ENCODE assay signal across 19 cellular contexts in the genomic region with DNA sequence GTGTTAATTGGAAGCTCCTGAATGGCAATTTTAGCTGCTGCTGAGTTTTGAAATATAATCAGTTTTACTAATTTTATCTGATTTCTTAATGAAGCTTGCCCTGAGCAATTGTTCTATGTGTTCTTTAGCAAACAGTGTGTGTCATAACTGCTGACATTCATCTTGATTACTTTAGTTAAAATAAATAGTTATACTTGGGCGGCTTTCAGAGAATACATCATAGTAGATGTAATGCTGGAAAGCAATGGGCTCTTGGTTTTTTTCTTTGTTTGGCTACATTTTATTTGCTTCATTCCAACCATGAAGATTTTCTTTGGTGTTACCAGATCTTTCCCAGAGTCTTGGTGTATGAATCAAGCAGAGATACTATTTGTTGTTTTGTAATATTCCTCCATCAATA.
"Had no signal": no experiment of that assay in that cellular context is flagged by ENCODE, and none has a peak within 500 bp of the region (broad histone marks: within the 10 kb centered on the region; RNA-seq: fewer than 3 reads in every experiment).

No MANE protein-coding gene starts in this region.

- H3K9ac ChIP-seq: parathyroid adenoma had no signal

- H3K4me3 ChIP-seq: coronary artery, left lung, stomach, testis, upper lobe of right lung had no signal

- H3K27ac ChIP-seq: coronary artery, left lung, neutrophil, parathyroid adenoma, stomach, testis, upper lobe of right lung had no signal

- H3K27me3 ChIP-seq: left lung, neutrophil, stomach, testis, upper lobe of right lung had no signal

- H3K36me3 ChIP-seq: left lung, neutrophil, stomach, upper lobe of right lung had no signal

- H2AFZ ChIP-seq: parathyroid adenoma had no signal

- H3K4me1 ChIP-seq: left lung, parathyroid adenoma, testis, upper lobe of right lung had no signal

- DNase-seq: activated CD4-positive, alpha-beta T cell treated with anti-CD3 and anti-CD28 coated beads, Interleukin-2, amount 10 ng/mL, durations not matched to agents 24 days and 14 days; activated CD4-positive, CD25-positive, alpha-beta regulatory T cell; activated CD8-positive, alpha-beta memory T cell treated with anti-CD3 and anti-CD28 coated beads for 24 hours; activated naive CD4-positive, alpha-beta T cell treated with Interleukin-2 at 50 U/mL for 16 hours; activated naive CD8-positive, alpha-beta T cell treated with anti-CD3 and anti-CD28 coated beads, Interleukin-2, amount 50 U/mL, for 24 hours; central memory CD4-positive, alpha-beta T cell; effector CD4-positive, alpha-beta T cell; hippocampal formation; kidney; left lung; naive B cell; stimulated activated CD4-positive, alpha-beta T cell treated with anti-CD3 and anti-CD28 coated beads, Interleukin-1b, Interleukin-23, amount 100 ng/mL, for 48 hours; stomach; SW 1271; testis; upper lobe of right lung had no signal

- ATAC-seq: activated naive CD8-positive, alpha-beta T cell treated with anti-CD3 and anti-CD28 coated beads, Interleukin-2, amount 50 U/mL, for 24 hours; left lung; upper lobe of right lung had no signal

- H3K9me3 ChIP-seq: left lung, neutrophil, stomach, testis, upper lobe of right lung had no signal

- H3K79me2 ChIP-seq: parathyroid adenoma had no signal
